Comparison of ENCODE assay signal across 8 cellular contexts in genomic region chr14:21455592-21455911, GRCh38. TPM values are rescaled to one million over a fixed set of nuclear protein-coding genes. Genes with fewer than 3 reads are reported as not detected.
DNase-seq lines count a peak whose midpoint lies in the region; ATAC-seq and TF ChIP-seq lines count a peak whose summit lies in the region.

No MANE protein-coding gene starts in this region.

- no peak for DNase-seq in AG04450 (ENCODE audit: low read depth, low spot score)
- DNase-seq in Karpas-422 = no peak
- DNase-seq in NCI-H748 (lab: John Stamatoyannopoulos, UW; ENCODE audit: unreplicated experiment) = no peak
- DNase-seq in UCSD-AML1 (lab: John Stamatoyannopoulos, UW; ENCODE audit: unreplicated experiment) = no peak

- TF ChIP-seq CTCF in AG04450 (IDR thresholded peaks at IDR 0.05; ENCODE audit: low read depth, low read length) = no peak

- H3K27me3 ChIP-seq in AG04450 (ENCODE audit: control insufficient read depth, insufficient read depth, low read length) (no peaks in the 10 kb centered on the region), Karpas-422 (ENCODE audit: low read length) (no peaks in the 10 kb centered on the region), mucosa of stomach (ENCODE audit: control insufficient read depth, insufficient read depth, low read length) (no peaks in the 10 kb centered on the region)

- H3K27ac ChIP-seq in AG04450 (ENCODE audit: low read depth, low read length) (peak overlapping the region; percentile 70), Karpas-422 (ENCODE audit: low read length) (peak overlapping the region; percentile 64)

- H3K9ac ChIP-seq in Karpas-422 (ENCODE audit: low read length) = peak overlapping the region; percentile 93
- H3K9ac ChIP-seq in mucosa of stomach (ENCODE audit: low read length) = peak overlapping the region; percentile 85

- peaks cover 52% of the 10 kb centered on the region for H3K79me2 ChIP-seq in Karpas-422 (ENCODE audit: low read length)

- peak overlapping the region; percentile 40; the same call in 1 of the 2 replicates for H2AFZ ChIP-seq in Karpas-422 (ENCODE audit: low read length)

- H3K9me3 ChIP-seq in AG04450 (ENCODE audit: control insufficient read depth, insufficient read depth, low read length) (peaks cover 3% of the 10 kb centered on the region; the same call in 1 of the 2 replicates), Karpas-422 (ENCODE audit: low read length) (no peaks in the 10 kb centered on the region), mucosa of stomach (ENCODE audit: control insufficient read depth, low read length) (no peaks in the 10 kb centered on the region)

- ATAC-seq in GM19463 (IDR thresholded peaks at IDR 0.05; ENCODE audit: unreplicated experiment) = peak; percentile 11
- no peak for ATAC-seq in GM18867 (IDR thresholded peaks at IDR 0.05; ENCODE audit: unreplicated experiment)

- H3K4me2 ChIP-seq in Karpas-422 (ENCODE audit: low read depth, low read length, poor library complexity, severe bottlenecking) = peak overlapping the region; percentile 90

- H4K20me1 ChIP-seq in Karpas-422 (ENCODE audit: insufficient read depth, low read depth, low read length) = 0 out of 2 replicates have a peak, but pooled peaks cover 11% of the 10 kb centered on the region

- H3K4me3 ChIP-seq in AG04450 (ENCODE audit: low read depth, low read length) (peak overlapping the region; percentile 93), Karpas-422 (ENCODE audit: low read length) (peak overlapping the region; percentile 91), mucosa of stomach (ENCODE audit: low read length) (peak overlapping the region; percentile 90)

- peaks cover 46% of the 10 kb centered on the region for H3K36me3 Mint-ChIP-seq in dendritic cell treated with granulocyte-macrophage colony-stimulating factor and Interleukin-4, amounts not matched to agents 40 ng/mL and 50 ng/mL, for 4 days (ENCODE audit: low read depth)

- H3K4me1 ChIP-seq in Karpas-422 (ENCODE audit: low read length) (peaks cover 28% of the 10 kb centered on the region), mucosa of stomach (ENCODE audit: control insufficient read depth, insufficient read depth, low read length) (peaks cover 14% of the 10 kb centered on the region)

- H3K9me3 Mint-ChIP-seq in dendritic cell treated with granulocyte-macrophage colony-stimulating factor and Interleukin-4, amounts not matched to agents 40 ng/mL and 50 ng/mL, for 4 days = no peaks in the 10 kb centered on the region

- no peaks in the 10 kb centered on the region for H3K9me2 ChIP-seq in Karpas-422 (replicated peaks; ENCODE audit: insufficient read depth, low read length)

- H3K27ac Mint-ChIP-seq in dendritic cell treated with granulocyte-macrophage colony-stimulating factor and Interleukin-4, amounts not matched to agents 40 ng/mL and 50 ng/mL, for 4 days = peak overlapping the region; percentile 97

- H3K27me3 Mint-ChIP-seq in dendritic cell treated with granulocyte-macrophage colony-stimulating factor and Interleukin-4, amounts not matched to agents 40 ng/mL and 50 ng/mL, for 4 days = no peaks in the 10 kb centered on the region

- CTCF ChIA-PET in AG04450 (lab: Charles Lee) = interaction anchor here (0.5 to 3.9 kb wide), 18 partner anchors 10 to 239 kb away, joined by 3 to 32 read pairs (median 4); partner anchors contain the start of genes RAB2B, SALL2 and TOX4

- H3K4me3 Mint-ChIP-seq in dendritic cell treated with granulocyte-macrophage colony-stimulating factor and Interleukin-4, amounts not matched to agents 40 ng/mL and 50 ng/mL, for 4 days = peak overlapping the region; percentile 90

- peaks cover 9% of the 10 kb centered on the region; the same call in 1 of the 2 replicates for H3K36me3 ChIP-seq in Karpas-422 (ENCODE audit: insufficient read depth, low read length)
- H3K36me3 ChIP-seq in mucosa of stomach (ENCODE audit: control insufficient read depth, insufficient read depth, low read length) = no peaks in the 10 kb centered on the region

- H3K4me1 Mint-ChIP-seq in dendritic cell treated with granulocyte-macrophage colony-stimulating factor and Interleukin-4, amounts not matched to agents 40 ng/mL and 50 ng/mL, for 4 days (ENCODE audit: low read depth) = peaks cover 25% of the 10 kb centered on the region

- intact Hi-C loops in dendritic cell treated with granulocyte-macrophage colony-stimulating factor and Interleukin-4, amounts not matched to agents 40 ng/mL and 50 ng/mL, for 4 days (cut with micrococcal nuclease) = no loop called here

- POLR2A ChIA-PET in AG04450 (lab: Yijun Ruan, JAX) = interaction anchor here (0.6 to 3.1 kb wide), 5 partner anchors 12 to 119 kb away, joined by 3 to 35 read pairs (median 4); partner anchors contain the start of gene SALL2

RNA-seq across cellular contexts. Expression of gene CHD8, which starts 0.4 kb away (rescaled TPM):
- 26.1 and 40.3 TPM in 2 replicates for polyA plus RNA-seq in AG04450 (2011; rRNA removed)
- polyA minus RNA-seq in AG04450 (2011; rRNA and poly(A)+ RNA removed) = 110 and 136 TPM in 2 replicates
- total RNA-seq in Karpas-422 (2014; rRNA removed; shearing (Covaris generic); ENCODE audit: low replicate concordance) = 152 and 158 TPM in 2 replicates

RNA-seq across cellular contexts. Expression of gene RAB2B, which starts 21.2 kb away (rescaled TPM):
- 32.6 and 36.7 TPM in 2 replicates for polyA plus RNA-seq in AG04450 (2011; rRNA removed)
- 29.6 and 35.1 TPM in 2 replicates for polyA minus RNA-seq in AG04450 (2011; rRNA and poly(A)+ RNA removed)
- total RNA-seq in Karpas-422 (2014; rRNA removed; shearing (Covaris generic); ENCODE audit: low replicate concordance) = 37.6 and 40.3 TPM in 2 replicates

RNA-seq across cellular contexts. Expression of gene TOX4, which starts 21.4 kb away (rescaled TPM):
- 93.7 and 94.6 TPM in 2 replicates for polyA plus RNA-seq in AG04450 (2011; rRNA removed)
- polyA minus RNA-seq in AG04450 (2011; rRNA and poly(A)+ RNA removed) = 91.4 and 118 TPM in 2 replicates
- total RNA-seq in Karpas-422 (2014; rRNA removed; shearing (Covaris generic); ENCODE audit: low replicate concordance) = 32.3 and 56.7 TPM in 2 replicates

RNA-seq across cellular contexts. Expression of gene METTL3, which starts 55.6 kb away (rescaled TPM):
- 62.3 and 66.3 TPM in 2 replicates for polyA plus RNA-seq in AG04450 (2011; rRNA removed)
- 70.2 and 83.3 TPM in 2 replicates for polyA minus RNA-seq in AG04450 (2011; rRNA and poly(A)+ RNA removed)
- 83.1 and 105 TPM in 2 replicates for total RNA-seq in Karpas-422 (2014; rRNA removed; shearing (Covaris generic); ENCODE audit: low replicate concordance)
